ENCODE assay signal across 8 cellular contexts in the genomic region with DNA sequence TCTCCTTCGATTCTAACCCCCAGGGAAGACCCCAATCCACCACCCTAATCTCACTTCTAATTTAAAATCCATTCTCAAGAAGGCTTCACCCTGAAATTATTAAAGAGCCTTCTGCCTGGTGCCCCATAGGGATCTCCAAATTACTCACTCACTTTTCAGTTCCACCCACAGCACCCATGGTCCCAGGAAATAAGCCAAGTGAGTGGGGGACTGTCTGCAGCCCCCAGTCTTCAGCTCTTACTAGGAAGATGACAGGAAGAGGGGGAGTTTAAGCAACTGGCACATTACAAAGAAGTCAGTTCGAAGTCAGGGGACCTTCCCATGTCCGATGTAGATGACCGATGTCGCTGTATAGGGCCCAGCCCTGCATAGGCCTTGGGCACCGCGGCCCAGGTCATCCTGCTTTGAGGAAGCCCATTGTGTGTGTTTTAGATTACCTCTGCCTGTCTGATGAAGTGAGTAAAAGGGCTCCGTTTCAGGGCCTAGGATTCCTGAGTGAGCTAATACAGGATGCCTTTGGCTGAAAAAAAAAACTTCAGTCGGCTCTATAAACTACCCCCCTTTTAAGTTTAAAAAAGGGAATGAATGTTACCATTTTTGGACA. TPM values are rescaled to one million over a fixed set of nuclear protein-coding genes. Genes with fewer than 3 reads are reported as not detected.
A peak's percentile ranks its signal among the peaks of the same experiment; 100 is the strongest.
DNase-seq lines count a peak whose midpoint lies in the region; ATAC-seq lines count a peak whose summit lies in the region.

No MANE protein-coding gene starts in this region.

- peaks cover 27% of the 10 kb centered on the region for H3K4me1 Mint-ChIP-seq in activated T-helper 2 cell treated with anti-CD3 and anti-CD28 coated beads, Interferon-gamma antibody, Interleukin-2, Interleukin-4, amounts not matched to agents 10 μg/mL and 5 μg/mL and 100 μg/mL, durations not matched to agents 14 hours and 24 hours and 36 hours (ENCODE audit: low read depth)
- H3K4me1 Mint-ChIP-seq in stimulated activated naive B cell treated with anti-CD40 and anti-IgM and Interleukin-4, amounts not matched to agents 10 μg/mL and 1 μg/mL and 100 μg/mL, for 72 hours: peaks cover 11 to 22% of the 10 kb centered on the region in 2 donors

- H3K9ac ChIP-seq in iPS-18a (ENCODE audit: low read length): peak overlapping the region; percentile 83

- peak; percentile 26 to 28 for ATAC-seq in stimulated activated naive B cell treated with anti-CD40 and anti-IgM and Interleukin-4, amounts not matched to agents 10 μg/mL and 1 μg/mL and 100 μg/mL, for 72 hours (replicated peaks)
- ATAC-seq in GM21515 (IDR thresholded peaks at IDR 0.05; ENCODE audit: unreplicated experiment) (no peak), HG02759 (IDR thresholded peaks at IDR 0.05; ENCODE audit: unreplicated experiment) (no peak), HG02678 (IDR thresholded peaks at IDR 0.05; ENCODE audit: unreplicated experiment) (no peak)

- H3K4me3 Mint-ChIP-seq in activated T-helper 2 cell treated with anti-CD3 and anti-CD28 coated beads, Interferon-gamma antibody, Interleukin-2, Interleukin-4, amounts not matched to agents 10 μg/mL and 5 μg/mL and 100 μg/mL, durations not matched to agents 14 hours and 24 hours and 36 hours (ENCODE audit: low read depth): peak overlapping the region; percentile 83
- peak overlapping the region; percentile 25 to 29 for H3K4me3 Mint-ChIP-seq in stimulated activated naive B cell treated with anti-CD40 and anti-IgM and Interleukin-4, amounts not matched to agents 10 μg/mL and 1 μg/mL and 100 μg/mL, for 72 hours

- H3K36me3 ChIP-seq in iPS-18a (ENCODE audit: control insufficient read depth, low read depth, low read length): peaks cover 12% of the 10 kb centered on the region

- peak overlapping the region; percentile 92 for H3K4me3 ChIP-seq in iPS-18a (ENCODE audit: low read length)

- no peaks in the 10 kb centered on the region for H3K9me3 ChIP-seq in iPS-18a (ENCODE audit: control insufficient read depth, low read depth, low read length)

- peak overlapping the region; percentile 44 for H3K27ac ChIP-seq in iPS-18a (ENCODE audit: low read length)

- peaks cover 18% of the 10 kb centered on the region for H3K4me1 ChIP-seq in iPS-18a (ENCODE audit: control insufficient read depth, low read depth, low read length)

- peaks cover 47% of the 10 kb centered on the region for H3K36me3 Mint-ChIP-seq in activated T-helper 2 cell treated with anti-CD3 and anti-CD28 coated beads, Interferon-gamma antibody, Interleukin-2, Interleukin-4, amounts not matched to agents 10 μg/mL and 5 μg/mL and 100 μg/mL, durations not matched to agents 14 hours and 24 hours and 36 hours (ENCODE audit: low read depth)
- peaks cover 3 to 5% of the 10 kb centered on the region in 2 donors for H3K36me3 Mint-ChIP-seq in stimulated activated naive B cell treated with anti-CD40 and anti-IgM and Interleukin-4, amounts not matched to agents 10 μg/mL and 1 μg/mL and 100 μg/mL, for 72 hours

- H3K27ac Mint-ChIP-seq in activated T-helper 2 cell treated with anti-CD3 and anti-CD28 coated beads, Interferon-gamma antibody, Interleukin-2, Interleukin-4, amounts not matched to agents 10 μg/mL and 5 μg/mL and 100 μg/mL, durations not matched to agents 14 hours and 24 hours and 36 hours: peak overlapping the region; percentile 73
- H3K27ac Mint-ChIP-seq in stimulated activated naive B cell treated with anti-CD40 and anti-IgM and Interleukin-4, amounts not matched to agents 10 μg/mL and 1 μg/mL and 100 μg/mL, for 72 hours: no peak overlapping the region

- DNase-seq in NCI-H2196 (lab: John Stamatoyannopoulos, UW; ENCODE audit: unreplicated experiment): peak; percentile 41
- no peak for DNase-seq in NCI-H2196 treated with DMSO at 0.1 percent for 48 hours (lab: John Stamatoyannopoulos, UW; ENCODE audit: unreplicated experiment)
- no peak for DNase-seq in activated T-helper 2 cell treated with anti-CD3 and anti-CD28 coated beads, Interferon-gamma antibody, Interleukin-2, Interleukin-4, amounts not matched to agents 10 μg/mL and 5 μg/mL and 100 μg/mL, durations not matched to agents 14 hours and 24 hours and 36 hours (ENCODE audit: low spot score)
- DNase-seq in stimulated activated naive B cell treated with anti-CD40 and anti-IgM and Interleukin-4, amounts not matched to agents 10 μg/mL and 1 μg/mL and 100 μg/mL, for 72 hours: no peak

- H3K9me3 Mint-ChIP-seq in activated T-helper 2 cell treated with anti-CD3 and anti-CD28 coated beads, Interferon-gamma antibody, Interleukin-2, Interleukin-4, amounts not matched to agents 10 μg/mL and 5 μg/mL and 100 μg/mL, durations not matched to agents 14 hours and 24 hours and 36 hours: peaks cover 8% of the 10 kb centered on the region
- peaks cover 5 to 8% of the 10 kb centered on the region in 2 donors for H3K9me3 Mint-ChIP-seq in stimulated activated naive B cell treated with anti-CD40 and anti-IgM and Interleukin-4, amounts not matched to agents 10 μg/mL and 1 μg/mL and 100 μg/mL, for 72 hours

- intact Hi-C loops in activated T-helper 2 cell treated with anti-CD3 and anti-CD28 coated beads, Interferon-gamma antibody, Interleukin-2, Interleukin-4, amounts not matched to agents 10 μg/mL and 5 μg/mL and 100 μg/mL, durations not matched to agents 14 hours and 24 hours and 36 hours (cut with micrococcal nuclease): loop anchor here (1.0 to 10.0 kb wide), 6 partner anchors 40 to 1161 kb away; partner anchors contain the start of genes SUSD6 and ZFYVE26

- H3K27me3 ChIP-seq in iPS-18a (ENCODE audit: control insufficient read depth, insufficient read depth, low read length): no peaks in the 10 kb centered on the region

- peaks cover 16% of the 10 kb centered on the region for H3K27me3 Mint-ChIP-seq in activated T-helper 2 cell treated with anti-CD3 and anti-CD28 coated beads, Interferon-gamma antibody, Interleukin-2, Interleukin-4, amounts not matched to agents 10 μg/mL and 5 μg/mL and 100 μg/mL, durations not matched to agents 14 hours and 24 hours and 36 hours (ENCODE audit: low read depth)
- H3K27me3 Mint-ChIP-seq in stimulated activated naive B cell treated with anti-CD40 and anti-IgM and Interleukin-4, amounts not matched to agents 10 μg/mL and 1 μg/mL and 100 μg/mL, for 72 hours: peaks cover 27 to 39% of the 10 kb centered on the region in 2 donors

RNA-seq across cellular contexts. Expression of gene ACTN1, which starts 1.9 kb away (rescaled TPM):
- total RNA-seq in activated T-helper 2 cell treated with anti-CD3 and anti-CD28 coated beads, Interferon-gamma antibody, Interleukin-2, Interleukin-4, amounts not matched to agents 10 μg/mL and 5 μg/mL and 100 μg/mL, durations not matched to agents 14 hours and 24 hours and 36 hours: 133 and 134 TPM in 2 replicates

Comparison
In these comparisons a context has a peak if more than half of its experiments do, and no peak if none do; other contexts are left out.
1. ATAC-seq: peak in stimulated activated naive B cell treated with anti-CD40 and anti-IgM and Interleukin-4, amounts not matched to agents 10 μg/mL and 1 μg/mL and 100 μg/mL, for 72 hours (2 of 2); none in GM21515 (single experiment), HG02759 (single experiment) and HG02678 (single experiment).